In genomic region chr10:4066581-4067403, GRCh38 we compare ENCODE assay signal across 16 cellular contexts.
DNase-seq lines count a peak whose midpoint lies in the region; ATAC-seq and TF ChIP-seq lines count a peak whose summit lies in the region.
"Had no signal": no experiment of that assay in that cellular context is flagged by ENCODE, and none has a peak within 500 bp of the region (broad histone marks: within the 10 kb centered on the region; RNA-seq: fewer than 3 reads in every experiment).

No MANE protein-coding gene starts in this region.

- TF ChIP-seq POLR2A in prostate gland (IDR thresholded peaks at IDR 0.05), result no peak

- POLR2A ChIA-PET in activated CD4-positive, alpha-beta memory T cell treated with anti-CD3 and anti-CD28 coated beads for 36 hours (lab: Charles Lee), result interaction anchor here (1.2 to 1.4 kb wide), 2 partner anchors 65 to 256 kb away, joined by 3 to 7 read pairs; no protein-coding TSS in a partner anchor
- POLR2A ChIA-PET in activated CD4-positive, alpha-beta memory T cell treated with anti-CD3 and anti-CD28 coated beads, Interleukin-2, amount 10 ng/mL, durations not matched to agents 7 days and 5 days (lab: Charles Lee), result no interaction called here
- POLR2A ChIA-PET in activated B cell treated with CpG ODN at 0.5 μM for 24 hours (lab: Charles Lee), result interaction anchor here (1.1 to 2.5 kb wide), 3 partner anchors 281 to 309 kb away, joined by 3 to 12 read pairs (median 3); partner anchors contain the start of gene KLF6

- no peaks in the 10 kb centered on the region for H3K36me3 Mint-ChIP-seq in activated CD4-positive, alpha-beta memory T cell treated with anti-CD3 and anti-CD28 coated beads for 36 hours
- no peaks in the 10 kb centered on the region for H3K36me3 Mint-ChIP-seq in activated CD4-positive, alpha-beta memory T cell treated with anti-CD3 and anti-CD28 coated beads, Interleukin-2, amount 10 ng/mL, durations not matched to agents 7 days and 5 days (ENCODE audit: low read depth)
- H3K36me3 Mint-ChIP-seq in HFFc6 (ENCODE audit: low read depth) (no peaks in the 10 kb centered on the region), activated B cell treated with CpG ODN at 0.5 μM for 24 hours (ENCODE audit: low read depth) (no peaks in the 10 kb centered on the region)
- peaks cover 6% of the 10 kb centered on the region for H3K36me3 Mint-ChIP-seq in stimulated activated effector memory CD8-positive, alpha-beta T cell treated with anti-CD3 and anti-CD28 coated beads, Interleukin-12 subunit alpha, Interleukin-12 subunit beta, amount 100 ng/mL, for 72 hours

- no peak overlapping the region for H3K27ac Mint-ChIP-seq in activated CD4-positive, alpha-beta memory T cell treated with anti-CD3 and anti-CD28 coated beads for 36 hours
- H3K27ac Mint-ChIP-seq in activated CD4-positive, alpha-beta memory T cell treated with anti-CD3 and anti-CD28 coated beads, Interleukin-2, amount 10 ng/mL, durations not matched to agents 7 days and 5 days, result no peak overlapping the region
- peak overlapping the region; percentile 14; the same call in 1 of the 2 replicates for H3K27ac Mint-ChIP-seq in HFFc6
- no peak overlapping the region for H3K27ac Mint-ChIP-seq in activated B cell treated with CpG ODN at 0.5 μM for 24 hours
- no peak overlapping the region for H3K27ac Mint-ChIP-seq in stimulated activated effector memory CD8-positive, alpha-beta T cell treated with anti-CD3 and anti-CD28 coated beads, Interleukin-12 subunit alpha, Interleukin-12 subunit beta, amount 100 ng/mL, for 72 hours
- H3K27ac Mint-ChIP-seq: endodermal cell had no signal

- no peaks in the 10 kb centered on the region for H3K27me3 Mint-ChIP-seq in activated CD4-positive, alpha-beta memory T cell treated with anti-CD3 and anti-CD28 coated beads for 36 hours
- H3K27me3 Mint-ChIP-seq in activated CD4-positive, alpha-beta memory T cell treated with anti-CD3 and anti-CD28 coated beads, Interleukin-2, amount 10 ng/mL, durations not matched to agents 7 days and 5 days, result no peaks in the 10 kb centered on the region
- H3K27me3 Mint-ChIP-seq in HFFc6 (ENCODE audit: insufficient read depth) (no peaks in the 10 kb centered on the region), activated B cell treated with CpG ODN at 0.5 μM for 24 hours (no peaks in the 10 kb centered on the region)

- H3K9me3 ChIP-seq in prostate gland, result no peaks in the 10 kb centered on the region
- H3K9me3 ChIP-seq: sigmoid colon had no signal

- no peaks in the 10 kb centered on the region for H3K36me3 ChIP-seq in prostate gland
- H3K36me3 ChIP-seq: sigmoid colon had no signal

- peak; percentile 58 for DNase-seq in activated CD4-positive, alpha-beta memory T cell treated with anti-CD3 and anti-CD28 coated beads for 36 hours
- no peak for DNase-seq in activated CD4-positive, alpha-beta memory T cell treated with anti-CD3 and anti-CD28 coated beads, Interleukin-2, amount 10 ng/mL, durations not matched to agents 7 days and 5 days
- DNase-seq in HFFc6 (no peak), activated B cell treated with CpG ODN at 0.5 μM for 24 hours (no peak), NCI-H1417 treated with DMSO at 0.1 percent for 48 hours (lab: John Stamatoyannopoulos, UW) (no peak), prostate gland (ENCODE audit: low spot score) (no peak), DMS153 (lab: John Stamatoyannopoulos, UW) (no peak)
- DNase-seq in stimulated activated effector memory CD8-positive, alpha-beta T cell treated with anti-CD3 and anti-CD28 coated beads, Interleukin-12 subunit alpha, Interleukin-12 subunit beta, amount 100 ng/mL, for 72 hours (ENCODE audit: low spot score in 2 of 2), result peak in 1 of 2 donors; percentile 57
- DNase-seq: endodermal cell, foreskin keratinocyte, GF-D8, NCI-H345, PC-9, sigmoid colon had no signal

- H3K4me3 ChIP-seq in prostate gland, result no peak overlapping the region
- H3K4me3 ChIP-seq: PC-9, sigmoid colon had no signal

- H3K27me3 ChIP-seq in prostate gland (replicated peaks; ENCODE audit: insufficient read depth), result no peaks in the 10 kb centered on the region
- H3K27me3 ChIP-seq: foreskin keratinocyte, sigmoid colon had no signal

- H3K4me1 Mint-ChIP-seq in activated CD4-positive, alpha-beta memory T cell treated with anti-CD3 and anti-CD28 coated beads for 36 hours (ENCODE audit: low read depth), result peaks cover 5% of the 10 kb centered on the region
- peaks cover 13% of the 10 kb centered on the region for H3K4me1 Mint-ChIP-seq in activated CD4-positive, alpha-beta memory T cell treated with anti-CD3 and anti-CD28 coated beads, Interleukin-2, amount 10 ng/mL, durations not matched to agents 7 days and 5 days
- peaks cover 20% of the 10 kb centered on the region for H3K4me1 Mint-ChIP-seq in HFFc6 (ENCODE audit: low read depth)
- no peaks in the 10 kb centered on the region for H3K4me1 Mint-ChIP-seq in activated B cell treated with CpG ODN at 0.5 μM for 24 hours
- H3K4me1 Mint-ChIP-seq in stimulated activated effector memory CD8-positive, alpha-beta T cell treated with anti-CD3 and anti-CD28 coated beads, Interleukin-12 subunit alpha, Interleukin-12 subunit beta, amount 100 ng/mL, for 72 hours, result no peaks in the 10 kb centered on the region
- H3K4me1 Mint-ChIP-seq: endodermal cell had no signal

- no peak for TF ChIP-seq CTCF in HFFc6 (IDR thresholded peaks at IDR 0.05)
- TF ChIP-seq CTCF in activated B cell treated with CpG ODN at 0.5 μM for 24 hours (IDR thresholded peaks at IDR 0.05), result no peak
- TF ChIP-seq CTCF in prostate gland (IDR thresholded peaks at IDR 0.05), result no peak

- CTCF ChIA-PET in activated CD4-positive, alpha-beta memory T cell treated with anti-CD3 and anti-CD28 coated beads for 36 hours (lab: Charles Lee), result interaction anchor here (0.7 to 1.2 kb wide), 2 partner anchors 30 to 278 kb away, joined by 3 read pairs; no protein-coding TSS in a partner anchor
- CTCF ChIA-PET in activated CD4-positive, alpha-beta memory T cell treated with anti-CD3 and anti-CD28 coated beads, Interleukin-2, amount 10 ng/mL, durations not matched to agents 7 days and 5 days (lab: Charles Lee), result no interaction called here
- CTCF ChIA-PET in activated B cell treated with CpG ODN at 0.5 μM for 24 hours (lab: Charles Lee), result interaction anchor here (0.6 kb wide), 1 partner anchor 281 kb away, joined by 3 read pairs; the partner anchor contains the start of gene KLF6

- no peak overlapping the region for H3K27ac ChIP-seq in prostate gland
- H3K27ac ChIP-seq: foreskin keratinocyte, PC-9, sigmoid colon had no signal

- no peaks in the 10 kb centered on the region for H3K4me1 ChIP-seq in prostate gland (replicated peaks)

- no peak overlapping the region for H3K4me3 Mint-ChIP-seq in activated CD4-positive, alpha-beta memory T cell treated with anti-CD3 and anti-CD28 coated beads for 36 hours
- no peak overlapping the region for H3K4me3 Mint-ChIP-seq in activated CD4-positive, alpha-beta memory T cell treated with anti-CD3 and anti-CD28 coated beads, Interleukin-2, amount 10 ng/mL, durations not matched to agents 7 days and 5 days
- H3K4me3 Mint-ChIP-seq in HFFc6 (no peak overlapping the region), activated B cell treated with CpG ODN at 0.5 μM for 24 hours (no peak overlapping the region)
- no peak overlapping the region for H3K4me3 Mint-ChIP-seq in stimulated activated effector memory CD8-positive, alpha-beta T cell treated with anti-CD3 and anti-CD28 coated beads, Interleukin-12 subunit alpha, Interleukin-12 subunit beta, amount 100 ng/mL, for 72 hours
- H3K4me3 Mint-ChIP-seq: endodermal cell had no signal

- 82% methylated on average over 4 of the region's 4 CpGs for WGBS in prostate gland

- H3K9me3 Mint-ChIP-seq in activated CD4-positive, alpha-beta memory T cell treated with anti-CD3 and anti-CD28 coated beads for 36 hours, result no peaks in the 10 kb centered on the region
- H3K9me3 Mint-ChIP-seq in activated CD4-positive, alpha-beta memory T cell treated with anti-CD3 and anti-CD28 coated beads, Interleukin-2, amount 10 ng/mL, durations not matched to agents 7 days and 5 days, result no peaks in the 10 kb centered on the region
- H3K9me3 Mint-ChIP-seq in HFFc6 (no peaks in the 10 kb centered on the region), activated B cell treated with CpG ODN at 0.5 μM for 24 hours (no peaks in the 10 kb centered on the region)
- no peaks in the 10 kb centered on the region for H3K9me3 Mint-ChIP-seq in stimulated activated effector memory CD8-positive, alpha-beta T cell treated with anti-CD3 and anti-CD28 coated beads, Interleukin-12 subunit alpha, Interleukin-12 subunit beta, amount 100 ng/mL, for 72 hours
- H3K9me3 Mint-ChIP-seq: endodermal cell had no signal

- ATAC-seq in activated B cell treated with CpG ODN at 0.5 μM for 24 hours (ENCODE audit: low read depth), result peak; percentile 64
- ATAC-seq in stimulated activated effector memory CD8-positive, alpha-beta T cell treated with anti-CD3 and anti-CD28 coated beads, Interleukin-12 subunit alpha, Interleukin-12 subunit beta, amount 100 ng/mL, for 72 hours, result peak; percentile 92
- ATAC-seq: foreskin keratinocyte, HCT116, HepG2 had no signal

- intact Hi-C loops in activated CD4-positive, alpha-beta memory T cell treated with anti-CD3 and anti-CD28 coated beads for 36 hours (cut with micrococcal nuclease), result loop anchor here (2.0 to 5.0 kb wide), 6 partner anchors 34 to 256 kb away; no protein-coding TSS in a partner anchor
- intact Hi-C loops in activated B cell treated with CpG ODN at 0.5 μM for 24 hours (cut with micrococcal nuclease) (loop anchor here (5.0 kb wide), 1 partner anchor 189 kb away; no protein-coding TSS in a partner anchor), prostate gland (cut with DNase I) (loop anchor here (10.0 kb wide), 1 partner anchor 588 kb away; no protein-coding TSS in a partner anchor)
